ENCODE assay signal across 22 cellular contexts in genomic region chr14:92440345-92441003, GRCh38.
DNase-seq lines count a peak whose midpoint lies in the region; ATAC-seq and TF ChIP-seq lines count a peak whose summit lies in the region.
"Had no signal": no experiment of that assay in that cellular context is flagged by ENCODE, and none has a peak within 500 bp of the region (broad histone marks: within the 10 kb centered on the region; RNA-seq: fewer than 3 reads in every experiment).

No MANE protein-coding gene starts in this region.

- peak overlapping the region; percentile 61 for H3K27ac Mint-ChIP-seq in stimulated activated naive CD8-positive, alpha-beta T cell treated with anti-CD3 and anti-CD28 coated beads, Interleukin-15, Interleukin-2, amounts not matched to agents 100 ng/mL and 50 ng/mL, for 24 hours
- peak overlapping the region in 1 of 2 donors; percentile 81 for H3K27ac Mint-ChIP-seq in stimulated activated naive CD8-positive, alpha-beta T cell treated with anti-CD3 and anti-CD28 coated beads, Interleukin-15, amount 100 ng/mL, for 72 hours
- peak overlapping the region in 1 of 2 donors; percentile 53 for H3K27ac Mint-ChIP-seq in natural killer cell
- H3K27ac Mint-ChIP-seq: H9, T-cell had no signal

- TF ChIP-seq CTCF in OCI-LY3 (IDR thresholded peaks at IDR 0.05; ENCODE audit: low read depth, low read length) (no peak), natural killer cell (IDR thresholded peaks at IDR 0.05) (no peak)

- H3K4me1 ChIP-seq in OCI-LY3 (ENCODE audit: low read length), result peaks cover 74% of the 10 kb centered on the region
- H3K4me1 ChIP-seq: BE2C, Caco-2, SJCRH30 had no signal

- H3K4me1 Mint-ChIP-seq in stimulated activated naive CD8-positive, alpha-beta T cell treated with anti-CD3 and anti-CD28 coated beads, Interleukin-15, Interleukin-2, amounts not matched to agents 100 ng/mL and 50 ng/mL, for 24 hours (ENCODE audit: low read depth), result peaks cover 28% of the 10 kb centered on the region
- peaks cover 45% of the 10 kb centered on the region for H3K4me1 Mint-ChIP-seq in stimulated activated naive CD8-positive, alpha-beta T cell treated with anti-CD3 and anti-CD28 coated beads, Interleukin-15, amount 100 ng/mL, for 72 hours
- H3K4me1 Mint-ChIP-seq in natural killer cell, result peaks cover 18 to 30% of the 10 kb centered on the region in 2 donors
- H3K4me1 Mint-ChIP-seq: H9 had no signal

- H3K9ac ChIP-seq in OCI-LY3 (ENCODE audit: low read length), result peak overlapping the region; percentile 49; the same call in 1 of the 2 replicates

- no peaks in the 10 kb centered on the region for H3K36me3 Mint-ChIP-seq in stimulated activated naive CD8-positive, alpha-beta T cell treated with anti-CD3 and anti-CD28 coated beads, Interleukin-15, Interleukin-2, amounts not matched to agents 100 ng/mL and 50 ng/mL, for 24 hours (ENCODE audit: low read depth)
- no peaks in the 10 kb centered on the region for H3K36me3 Mint-ChIP-seq in natural killer cell
- H3K36me3 Mint-ChIP-seq: CD4-positive, alpha-beta memory T cell; T-cell had no signal

- DNase-seq in stimulated activated naive CD8-positive, alpha-beta T cell treated with anti-CD3 and anti-CD28 coated beads, Interleukin-15, amount 100 ng/mL, for 72 hours, result no peak
- no peak for DNase-seq in natural killer cell
- DNase-seq in NCI-H510A (lab: John Stamatoyannopoulos, UW), result no peak
- DNase-seq: BE2C; CD4-positive, alpha-beta memory T cell; DND-41; H9; MV-4-11; NCI-H1694 treated with DMSO at 0.1 percent for 48 hours; NCI-H2081 treated with DMSO at 0.1 percent for 48 hours; NCI-H446 treated with DMSO at 0.1 percent for 48 hours; NK-92 treated with Interleukin-12 subunit alpha and Interleukin-12 subunit beta, amount 100 ng/mL, for 24 hours; SJCRH30; T-cell had no signal

- no peaks in the 10 kb centered on the region for H3K36me3 ChIP-seq in OCI-LY3 (replicated peaks; ENCODE audit: low read depth, low read length)
- H3K36me3 ChIP-seq: BE2C, SJCRH30 had no signal

- no peak overlapping the region for H2AFZ ChIP-seq in OCI-LY3 (ENCODE audit: low read depth, low read length)

- ATAC-seq in stimulated activated naive CD8-positive, alpha-beta T cell treated with anti-CD3 and anti-CD28 coated beads, Interleukin-15, amount 100 ng/mL, for 72 hours, result no peak
- no peak for ATAC-seq in natural killer cell
- no peak for ATAC-seq in HG02884 (IDR thresholded peaks at IDR 0.05; ENCODE audit: unreplicated experiment)
- ATAC-seq in HG02763 (IDR thresholded peaks at IDR 0.05; ENCODE audit: unreplicated experiment), result no peak
- ATAC-seq: Panc1, T-cell had no signal

- no peak overlapping the region for H3K4me3 Mint-ChIP-seq in stimulated activated naive CD8-positive, alpha-beta T cell treated with anti-CD3 and anti-CD28 coated beads, Interleukin-15, Interleukin-2, amounts not matched to agents 100 ng/mL and 50 ng/mL, for 24 hours
- H3K4me3 Mint-ChIP-seq in stimulated activated naive CD8-positive, alpha-beta T cell treated with anti-CD3 and anti-CD28 coated beads, Interleukin-15, amount 100 ng/mL, for 72 hours, result peak overlapping the region in 1 of 2 donors; percentile 27
- H3K4me3 Mint-ChIP-seq in natural killer cell, result peak overlapping the region; percentile 25
- H3K4me3 Mint-ChIP-seq: CD4-positive, alpha-beta memory T cell; H9; T-cell had no signal

- H3K27ac ChIP-seq in OCI-LY3 (ENCODE audit: low read length), result peak overlapping the region; percentile 94
- H3K27ac ChIP-seq: HL-60, SJCRH30 had no signal

- peak overlapping the region; percentile 62 for H3K4me2 ChIP-seq in OCI-LY3 (ENCODE audit: low read length)

- no peaks in the 10 kb centered on the region for H3K79me2 ChIP-seq in OCI-LY3 (ENCODE audit: low read length)

- H3K27me3 ChIP-seq in OCI-LY3 (ENCODE audit: low read depth, low read length), result no peaks in the 10 kb centered on the region
- H3K27me3 ChIP-seq: BE2C, SJCRH30 had no signal

- H3K27me3 Mint-ChIP-seq in stimulated activated naive CD8-positive, alpha-beta T cell treated with anti-CD3 and anti-CD28 coated beads, Interleukin-15, Interleukin-2, amounts not matched to agents 100 ng/mL and 50 ng/mL, for 24 hours, result no peaks in the 10 kb centered on the region
- no peaks in the 10 kb centered on the region for H3K27me3 Mint-ChIP-seq in stimulated activated naive CD8-positive, alpha-beta T cell treated with anti-CD3 and anti-CD28 coated beads, Interleukin-15, amount 100 ng/mL, for 72 hours
- H3K27me3 Mint-ChIP-seq in natural killer cell (ENCODE audit: low read depth in 2 of 2), result peaks cover 0 to 19% of the 10 kb centered on the region in 2 donors

- no peaks in the 10 kb centered on the region for H3K9me3 ChIP-seq in OCI-LY3 (ENCODE audit: insufficient read depth, low read length)
- H3K9me3 ChIP-seq: BE2C, Caco-2, SJCRH30 had no signal

- H3K4me3 ChIP-seq in OCI-LY3 (ENCODE audit: low read length), result peak overlapping the region; percentile 16; the same call in 1 of the 2 replicates
- H3K4me3 ChIP-seq: GM12878, SJCRH30 had no signal

- intact Hi-C loops in natural killer cell (cut with micrococcal nuclease), result no loop called here

- H4K20me1 ChIP-seq in OCI-LY3 (ENCODE audit: insufficient read depth, low read length), result no peaks in the 10 kb centered on the region

- no peaks in the 10 kb centered on the region for H3K9me3 Mint-ChIP-seq in stimulated activated naive CD8-positive, alpha-beta T cell treated with anti-CD3 and anti-CD28 coated beads, Interleukin-15, Interleukin-2, amounts not matched to agents 100 ng/mL and 50 ng/mL, for 24 hours
- H3K9me3 Mint-ChIP-seq in stimulated activated naive CD8-positive, alpha-beta T cell treated with anti-CD3 and anti-CD28 coated beads, Interleukin-15, amount 100 ng/mL, for 72 hours, result no peaks in the 10 kb centered on the region
- H3K9me3 Mint-ChIP-seq in natural killer cell, result no peaks in the 10 kb centered on the region
- H3K9me3 Mint-ChIP-seq: CD4-positive, alpha-beta memory T cell; T-cell had no signal
